Comparison of ENCODE assay signal across 7 cellular contexts in the genomic region with DNA sequence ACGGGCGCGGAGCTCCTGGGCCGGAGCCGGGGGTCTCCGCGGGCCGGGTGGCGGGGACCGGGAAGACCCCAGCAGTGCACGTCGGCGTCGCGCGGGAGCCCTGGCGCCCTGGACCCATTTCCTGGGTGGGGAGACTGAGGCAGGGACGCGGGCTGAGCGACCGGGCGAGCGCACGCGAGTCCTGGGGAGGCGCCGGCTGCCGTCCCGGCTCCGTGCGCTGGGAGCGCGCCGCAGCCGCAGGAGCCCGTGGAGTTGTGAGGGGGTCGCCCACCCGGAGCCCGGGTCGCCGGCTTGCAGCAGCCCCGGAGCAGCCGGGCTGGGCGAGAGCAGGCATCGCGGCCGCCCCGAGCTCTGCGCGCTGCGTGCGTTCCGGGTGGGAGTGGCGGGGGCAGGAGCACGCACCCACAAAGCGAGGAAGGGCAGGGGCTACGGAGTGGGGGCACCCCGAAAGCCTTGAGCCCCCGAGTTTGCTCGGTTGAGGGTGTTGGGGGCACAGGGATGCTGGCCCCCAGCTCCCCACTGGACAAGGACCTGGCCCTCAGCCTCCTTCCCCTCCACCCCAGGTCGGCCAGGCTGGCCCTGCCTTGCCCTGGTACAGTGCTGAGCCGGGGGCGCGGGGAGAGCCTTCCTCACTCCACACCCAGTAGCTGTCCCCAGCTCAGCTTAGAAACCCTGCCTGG. TPM values are rescaled to one million over a fixed set of nuclear protein-coding genes. Genes with fewer than 3 reads are reported as not detected.
DNase-seq lines count a peak whose midpoint lies in the region; ATAC-seq, FAIRE-seq and TF ChIP-seq lines count a peak whose summit lies in the region.

No MANE protein-coding gene starts in this region.

- peak; percentile 3 for ATAC-seq in GM19397 (IDR thresholded peaks at IDR 0.05; ENCODE audit: unreplicated experiment)
- ATAC-seq in GM19455 (IDR thresholded peaks at IDR 0.05; ENCODE audit: unreplicated experiment) = no peak

- no peak for FAIRE-seq in endothelial cell of umbilical vein (lab: Jason Lieb, UNC)

- peaks cover 12% of the 10 kb centered on the region for H3K4me1 ChIP-seq in endothelial cell of umbilical vein (ENCODE audit: control insufficient read depth, extremely low read depth, insufficient read depth, low read length)
- peaks cover 21% of the 10 kb centered on the region for H3K4me1 ChIP-seq in neuron (ENCODE audit: insufficient read depth, low read length)

- no peak overlapping the region for H3K9ac ChIP-seq in endothelial cell of umbilical vein (replicated peaks; ENCODE audit: extremely low read depth, insufficient read depth, low read length)

- no peak for TF ChIP-seq CTCF in RWPE1 (conservative IDR thresholded peaks at IDR 0.05; ENCODE audit: low read depth)
- TF ChIP-seq CTCF in endothelial cell of umbilical vein (IDR thresholded peaks at IDR 0.05; ENCODE audit: extremely low read depth in 1 of 2, insufficient read depth in 1 of 2, low read depth in 1 of 2, low read length in 2 of 2) = no peak

- H3K9me1 ChIP-seq in endothelial cell of umbilical vein (replicated peaks; ENCODE audit: control insufficient read depth, extremely low read depth, insufficient read depth, low read length) = no peaks in the 10 kb centered on the region

- H3K27ac ChIP-seq in RWPE1 (peak overlapping the region; percentile 9; the same call in 1 of the 2 replicates), endothelial cell of umbilical vein (ENCODE audit: insufficient read depth, low read depth, low read length) (no peak overlapping the region)

- H3K79me2 ChIP-seq in endothelial cell of umbilical vein (ENCODE audit: control insufficient read depth, insufficient read depth, low read length) = no peaks in the 10 kb centered on the region

- no peaks in the 10 kb centered on the region for H4K20me1 ChIP-seq in endothelial cell of umbilical vein (replicated peaks; ENCODE audit: control insufficient read depth, extremely low read depth, insufficient read depth, low read length)

- CTCF ChIA-PET in RWPE1 (lab: Yijun Ruan, JAX) = interaction anchor here (0.6 to 2.0 kb wide), 4 partner anchors 34 to 725 kb away, joined by 3 to 23 read pairs (median 4); no protein-coding TSS in a partner anchor
- CTCF ChIA-PET in endothelial cell of umbilical vein (lab: Charles Lee) = interaction anchor here (2.6 kb wide), 1 partner anchor 724 kb away, joined by 29 read pairs; no protein-coding TSS in a partner anchor

- TF ChIP-seq POLR2A in endothelial cell of umbilical vein (IDR thresholded peaks at IDR 0.05; ENCODE audit: low read depth, low read length) = no peak

- dilution Hi-C loops in endothelial cell of umbilical vein (cut with MboI; ENCODE audit: extremely low pct_ligation_motif_present, low sequenced_read_pairs) = no loop called here

- H3K36me3 ChIP-seq in endothelial cell of umbilical vein (ENCODE audit: control insufficient read depth in 2 of 2, extremely low read depth in 1 of 2, insufficient read depth in 2 of 2, low read length in 2 of 2) = no peaks in the 10 kb centered on the region
- no peaks in the 10 kb centered on the region for H3K36me3 ChIP-seq in neuron (ENCODE audit: insufficient read depth, low read length)

- POLR2A ChIA-PET in RWPE1 (lab: Yijun Ruan, JAX; ENCODE audit: low non-redundant PET) (no interaction called here), endothelial cell of umbilical vein (lab: Charles Lee) (no interaction called here)

- H3K4me3 ChIP-seq in endothelial cell of umbilical vein (replicated peaks in 1 of 3; ENCODE audit: insufficient read depth in 1 of 3, low read depth in 1 of 3, low read length in 3 of 3) (peak overlapping the region in 1 of 3 experiments; percentile 34), neuron (ENCODE audit: low read length) (peak overlapping the region; percentile 93)

- H3K9me3 ChIP-seq in endothelial cell of umbilical vein (replicated peaks; ENCODE audit: control insufficient read depth, insufficient read depth, low read length) = no peaks in the 10 kb centered on the region
- H3K9me3 ChIP-seq in neuron (ENCODE audit: low read length) = no peaks in the 10 kb centered on the region

- H2AFZ ChIP-seq in endothelial cell of umbilical vein (ENCODE audit: low read depth, low read length) (no peak overlapping the region), neuron (ENCODE audit: low read depth, low read length) (no peak overlapping the region)

- DNase-seq in RWPE1 (ENCODE audit: low spot score) (no peak), endothelial cell of umbilical vein (ENCODE audit: low read depth, low spot score) (no peak), inferior parietal cortex (ENCODE audit: extremely low spot score) (no peak), T-helper 9 cell (no peak)

- H3K27me3 ChIP-seq in endothelial cell of umbilical vein (ENCODE audit: control insufficient read depth in 2 of 2, insufficient read depth in 2 of 2, low read length in 2 of 2) (peaks cover 0 to 6% of the 10 kb centered on the region in 2 experiments), neuron (ENCODE audit: insufficient read depth, low read length) (no peaks in the 10 kb centered on the region)

- intact Hi-C loops in endothelial cell of umbilical vein (cut with micrococcal nuclease) = loop anchor here (1.0 to 2.0 kb wide), 3 partner anchors 24 to 74 kb away; no protein-coding TSS in a partner anchor

- H3K4me2 ChIP-seq in endothelial cell of umbilical vein (ENCODE audit: insufficient read depth, low read length) = peak overlapping the region; percentile 10

- no TSS peak for BruUV-seq in endothelial cell of umbilical vein (replicated peaks; lab: Mats Ljungman, UMichigan)

TF ChIP-seq in endothelial cell of umbilical vein, 7 proteins besides CTCF, POLR2A, EP300 and RAD21:
- TF ChIP-seq FOS (IDR thresholded peaks at IDR 0.05; ENCODE audit: borderline replicate concordance, insufficient read depth, low read length) (no peak), EZH2 (IDR thresholded peaks at IDR 0.05; ENCODE audit: borderline replicate concordance, low read depth, low read length, severe bottlenecking) (no peak), GATA2 (IDR thresholded peaks at IDR 0.05; ENCODE audit: insufficient read depth, insufficient read length, low read depth, low read length) (no peak), MYC (IDR thresholded peaks at IDR 0.05; ENCODE audit: low read depth, low read length) (no peak), JUN (IDR thresholded peaks at IDR 0.05; ENCODE audit: borderline replicate concordance, insufficient read depth, insufficient read length, low read depth) (no peak)
- TF ChIP-seq, protein P1, sequence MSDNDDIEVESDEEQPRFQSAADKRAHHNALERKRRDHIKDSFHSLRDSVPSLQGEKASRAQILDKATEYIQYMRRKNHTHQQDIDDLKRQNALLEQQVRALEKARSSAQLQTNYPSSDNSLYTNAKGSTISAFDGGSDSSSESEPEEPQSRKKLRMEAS (IDR thresholded peaks at IDR 0.05; ENCODE audit: insufficient read depth, insufficient read length) = no peak

RNA-seq across cellular contexts. Expression of a gene that starts 0.6 kb away (rescaled TPM):
- total RNA-seq in endothelial cell of umbilical vein = 10.7 and 10.8 TPM in 2 replicates
- polyA plus RNA-seq in endothelial cell of umbilical vein = 2.7 and 3.6 TPM in 2 replicates
- 1.1 and 2.1 TPM in 2 replicates for polyA plus RNA-seq in endothelial cell of umbilical vein (2011; cell fraction: cytosol; rRNA removed)
- polyA plus RNA-seq in endothelial cell of umbilical vein (2011; cell fraction: nucleus; rRNA removed) = 2.2 and 3.3 TPM in 2 replicates
- polyA plus RNA-seq in endothelial cell of umbilical vein (2012) = 10.9 and 14.5 TPM in 2 replicates
- polyA minus RNA-seq in endothelial cell of umbilical vein = 3.3 and 4.1 TPM in 2 replicates
- not detected for polyA minus RNA-seq in endothelial cell of umbilical vein (2011; cell fraction: cytosol; rRNA and poly(A)+ RNA removed)
- polyA minus RNA-seq in endothelial cell of umbilical vein (2011; cell fraction: nucleus; rRNA and poly(A)+ RNA removed) = 0.48 and 1.5 TPM in 2 replicates
